In genomic region chr9:129802833-129803678, GRCh38 we compare ENCODE assay signal across 8 cellular contexts. TPM values are rescaled to one million over a fixed set of nuclear protein-coding genes. Genes with fewer than 3 reads are reported as not detected.
DNase-seq lines count a peak whose midpoint lies in the region; ATAC-seq and TF ChIP-seq lines count a peak whose summit lies in the region.

TOR1B (plus strand) TSS chr9:129803184; CDS start chr9:129803213, 29 bp downstream.

- peaks cover 24% of the 10 kb centered on the region for H3K4me1 Mint-ChIP-seq in activated naive CD4-positive, alpha-beta T cell treated with anti-CD3 and anti-CD28 coated beads for 36 hours (ENCODE audit: low read depth)

- peak within 1 kb of the TSS; percentile 41 to 95 (median 94) for H3K27ac ChIP-seq in gastroesophageal sphincter
- H3K27ac ChIP-seq in neutrophil = peak within 1 kb of the TSS; percentile 96

- intact Hi-C loops in activated naive CD4-positive, alpha-beta T cell treated with anti-CD3 and anti-CD28 coated beads for 36 hours (cut with micrococcal nuclease) = loop anchor here (1.0 kb wide), 2 partner anchors 32 to 81 kb away; partner anchors contain the start of genes C9orf78 and USP20

- H3K4me1 ChIP-seq in gastroesophageal sphincter (peaks cover 0 to 12% (median 8%) of the 10 kb centered on the region in 3 donors), neutrophil (ENCODE audit: control insufficient read depth in 1 of 2, insufficient read depth in 1 of 2, low read depth in 1 of 2, low read length in 1 of 2) (peaks cover 44 to 47% of the 10 kb centered on the region in 2 experiments)

- DNase-seq in GM03348 (ENCODE audit: low spot score) (peak; percentile 96), HFF-Myc (ENCODE audit: extremely low read depth, low read depth) (peak; percentile 69), NAMALWA (ENCODE audit: low spot score) (peak; percentile 96), SK-N-DZ (ENCODE audit: low spot score) (peak; percentile 95)
- peak; percentile 96 for DNase-seq in activated naive CD4-positive, alpha-beta T cell treated with anti-CD3 and anti-CD28 coated beads for 36 hours

- CTCF ChIA-PET in activated naive CD4-positive, alpha-beta T cell treated with anti-CD3 and anti-CD28 coated beads for 36 hours (lab: Charles Lee) = interaction anchor here (0.6 to 1.6 kb wide), 3 partner anchors 82 to 670 kb away, joined by 5 to 6 read pairs (median 6); no protein-coding TSS in a partner anchor

- H3K9me3 Mint-ChIP-seq in activated naive CD4-positive, alpha-beta T cell treated with anti-CD3 and anti-CD28 coated beads for 36 hours = no peaks in the 10 kb centered on the region

- H3K9me3 ChIP-seq in gastroesophageal sphincter (no peaks in the 10 kb centered on the region), neutrophil (no peaks in the 10 kb centered on the region)

- no peaks in the 10 kb centered on the region for H3K27me3 Mint-ChIP-seq in activated naive CD4-positive, alpha-beta T cell treated with anti-CD3 and anti-CD28 coated beads for 36 hours (ENCODE audit: low read depth)

- TF ChIP-seq EP300 in gastroesophageal sphincter (IDR thresholded peaks at IDR 0.05) = no peak

- TF ChIP-seq POLR2A in gastroesophageal sphincter (IDR thresholded peaks at IDR 0.05) = peak; percentile 77 to 86

- ATAC-seq in gastroesophageal sphincter = peak; percentile 99

- H3K36me3 Mint-ChIP-seq in activated naive CD4-positive, alpha-beta T cell treated with anti-CD3 and anti-CD28 coated beads for 36 hours (ENCODE audit: low read depth) = peaks cover 20% of the 10 kb centered on the region

- H3K4me3 ChIP-seq in HFF-Myc (replicated peaks; ENCODE audit: low read depth, low read length) (peak within 1 kb of the TSS; percentile 74), gastroesophageal sphincter (peak within 1 kb of the TSS; percentile 62 to 96), neutrophil (ENCODE audit: low read depth in 1 of 2, low read length in 1 of 2) (peak within 1 kb of the TSS; percentile 86 to 91)

- H3K27ac Mint-ChIP-seq in activated naive CD4-positive, alpha-beta T cell treated with anti-CD3 and anti-CD28 coated beads for 36 hours = peak within 1 kb of the TSS; percentile 90

- H3K4me3 Mint-ChIP-seq in activated naive CD4-positive, alpha-beta T cell treated with anti-CD3 and anti-CD28 coated beads for 36 hours = peak within 1 kb of the TSS; percentile 84

- WGBS in gastroesophageal sphincter (ENCODE audit: low coverage in 1 of 2), 2 donors = 0% methylated on average over 1 to 10 of the region's 93 CpGs

- no peak for TF ChIP-seq CTCF in HFF-Myc (IDR thresholded peaks at IDR 0.05; ENCODE audit: low read depth, low read length, missing control alignments)
- peak in 1 of 4 experiments; percentile 22 for TF ChIP-seq CTCF in gastroesophageal sphincter (IDR thresholded peaks at IDR 0.05)
- TF ChIP-seq CTCF in neutrophil (IDR thresholded peaks at IDR 0.05) = peak; percentile 62
- TF ChIP-seq CTCF in subcutaneous adipose tissue (IDR thresholded peaks at IDR 0.05; ENCODE audit: low read depth) = no peak

- peaks cover 0 to 34% of the 10 kb centered on the region in 2 donors for H3K36me3 ChIP-seq in gastroesophageal sphincter
- peaks cover 18% of the 10 kb centered on the region for H3K36me3 ChIP-seq in neutrophil

- no peaks in the 10 kb centered on the region for H3K27me3 ChIP-seq in gastroesophageal sphincter
- no peaks in the 10 kb centered on the region for H3K27me3 ChIP-seq in neutrophil

RNA-seq across cellular contexts. Expression of gene TOR1B, which starts in this region (rescaled TPM):
- polyA plus RNA-seq in SK-N-DZ (2014; cell fraction: cytosol; rRNA removed) = 22.3 and 26.3 TPM in 2 replicates
- polyA plus RNA-seq in SK-N-DZ (2014; cell fraction: nucleus; rRNA removed) = 17.2 and 20.8 TPM in 2 replicates
- 10 to 100 TPM; 18.8 to 21.3 TPM for total RNA-seq in activated naive CD4-positive, alpha-beta T cell treated with anti-CD3 and anti-CD28 coated beads for 36 hours
- total RNA-seq in gastroesophageal sphincter (10 to 100 TPM; 17.5 to 55.4 (median 33.8) TPM), subcutaneous adipose tissue (10 to 100 TPM; 15.8 to 32.3 (median 28.0) TPM)

Comparison
In these comparisons a context has a peak if more than half of its experiments do, and no peak if none do; other contexts are left out.
1. Peak in every context shown above with its lines: DNase-seq, ATAC-seq, H3K4me3 ChIP-seq and H3K27ac ChIP-seq.